In genomic region chr10:50511512-50512213, GRCh38 we compare ENCODE assay signal across 9 cellular contexts.
A peak's percentile ranks its signal among the peaks of the same experiment; 100 is the strongest.
DNase-seq lines count a peak whose midpoint lies in the region; ATAC-seq and TF ChIP-seq lines count a peak whose summit lies in the region.
"Had no signal": no experiment of that assay in that cellular context is flagged by ENCODE, and none has a peak within 500 bp of the region (broad histone marks: within the 10 kb centered on the region; RNA-seq: fewer than 3 reads in every experiment).

No MANE protein-coding gene starts in this region.

- H3K4me2 ChIP-seq in KMS-11, result peak overlapping the region; percentile 76

- no peaks in the 10 kb centered on the region for H3K27me3 ChIP-seq in KMS-11 (ENCODE audit: insufficient read depth, low read depth)
- no peaks in the 10 kb centered on the region for H3K27me3 ChIP-seq in right cardiac atrium (ENCODE audit: control insufficient read depth, insufficient read depth)

- H3K9ac ChIP-seq in KMS-11, result no peak overlapping the region

- H3K4me1 ChIP-seq in KMS-11 (ENCODE audit: low read depth, poor library complexity, severe bottlenecking), result peaks cover 46% of the 10 kb centered on the region
- H3K4me1 ChIP-seq in right cardiac atrium (ENCODE audit: control insufficient read depth, insufficient read depth, low read length), result peaks cover 20% of the 10 kb centered on the region

- no peaks in the 10 kb centered on the region for H3K27me3 Mint-ChIP-seq in effector memory CD8-positive, alpha-beta T cell

- intact Hi-C loops in right cardiac atrium (cut with DNase I), result no loop called here

- WGBS in right cardiac atrium, result 71% methylated on average over 5 of the region's 5 CpGs

- no peaks in the 10 kb centered on the region for H4K20me1 ChIP-seq in KMS-11 (ENCODE audit: insufficient read depth)

- TF ChIP-seq CTCF in KMS-11 (conservative IDR thresholded peaks at IDR 0.05; ENCODE audit: low read depth, low read length), result no peak

- H3K79me2 ChIP-seq in KMS-11 (ENCODE audit: insufficient read depth, low read depth), result peaks cover 3% of the 10 kb centered on the region; the same call in 1 of the 2 replicates

- H3K27ac ChIP-seq in KMS-11 (no peak overlapping the region), right cardiac atrium (ENCODE audit: low read length) (no peak overlapping the region)
- H3K27ac ChIP-seq: psoas muscle had no signal

- H3K36me3 ChIP-seq in KMS-11 (ENCODE audit: insufficient read depth), result no peaks in the 10 kb centered on the region

- ATAC-seq in GM21528 (IDR thresholded peaks at IDR 0.05; ENCODE audit: low FRiP score, unreplicated experiment) (peak; percentile 19), right cardiac atrium (no peak)
- no peak for ATAC-seq in effector memory CD8-positive, alpha-beta T cell (replicated peaks)

- H3K9me3 Mint-ChIP-seq in effector memory CD8-positive, alpha-beta T cell, result no peaks in the 10 kb centered on the region

- H3K4me3 Mint-ChIP-seq in effector memory CD8-positive, alpha-beta T cell, result peak overlapping the region; percentile 66 to 82

- DNase-seq in DMS53 treated with DMSO at 0.1 percent for 48 hours (lab: John Stamatoyannopoulos, UW; ENCODE audit: unreplicated experiment) (peak; percentile 16), ureter (ENCODE audit: low spot score) (no peak), right cardiac atrium (no peak), NCI-H2081 (lab: John Stamatoyannopoulos, UW) (no peak), RPMI8226 (no peak)
- DNase-seq in effector memory CD8-positive, alpha-beta T cell, result no peak
- DNase-seq: psoas muscle had no signal

- H3K4me3 ChIP-seq in KMS-11 (IDR thresholded peaks at IDR 0.05; ENCODE audit: insufficient read depth, low read depth, low read length) (no peak overlapping the region), right cardiac atrium (ENCODE audit: low read length) (no peak overlapping the region)
- H3K4me3 ChIP-seq: psoas muscle had no signal

- H3K36me3 Mint-ChIP-seq in effector memory CD8-positive, alpha-beta T cell (ENCODE audit: insufficient read depth), result peaks cover 4% of the 10 kb centered on the region

- no peak overlapping the region for H2AFZ ChIP-seq in KMS-11 (ENCODE audit: low read depth)

- H3K4me1 Mint-ChIP-seq in effector memory CD8-positive, alpha-beta T cell (ENCODE audit: low read depth in 2 of 2), result peaks cover 47 to 68% of the 10 kb centered on the region in 2 donors

- H3K9me3 ChIP-seq in right cardiac atrium (ENCODE audit: control insufficient read depth, low read length), result no peaks in the 10 kb centered on the region
- H3K9me3 ChIP-seq: psoas muscle had no signal

- H3K27ac Mint-ChIP-seq in effector memory CD8-positive, alpha-beta T cell, result peak overlapping the region; percentile 68 to 86
